ENCODE assay signal across 11 cellular contexts in the genomic region with DNA sequence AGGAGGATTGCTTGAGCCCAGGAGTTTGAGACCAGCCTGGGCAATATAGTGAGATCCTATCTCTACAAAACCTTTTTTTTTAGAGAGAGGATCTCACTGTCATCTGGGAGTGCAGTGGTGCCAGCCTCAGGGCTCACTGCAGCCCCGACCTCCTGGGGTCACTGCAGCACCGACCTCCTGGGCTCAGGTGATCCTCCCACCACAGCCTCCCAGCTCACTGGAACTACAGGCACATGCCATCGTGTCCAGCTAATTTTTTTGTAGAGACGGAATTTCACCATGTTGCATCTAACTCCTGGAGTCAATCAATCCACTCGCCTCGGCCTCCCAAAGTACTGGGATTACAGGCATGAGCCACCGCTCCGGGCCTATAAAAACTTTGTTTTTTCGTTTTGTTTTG. TPM values are rescaled to one million over a fixed set of nuclear protein-coding genes. Genes with fewer than 3 reads are reported as not detected.
A peak's percentile ranks its signal among the peaks of the same experiment; 100 is the strongest.
DNase-seq lines count a peak whose midpoint lies in the region; ATAC-seq and TF ChIP-seq lines count a peak whose summit lies in the region.
"Had no signal": no experiment of that assay in that cellular context is flagged by ENCODE, and none has a peak within 500 bp of the region (broad histone marks: within the 10 kb centered on the region; RNA-seq: fewer than 3 reads in every experiment).

No MANE protein-coding gene starts in this region.

- no peak overlapping the region for H3K9ac ChIP-seq in mesenchymal stem cell (ENCODE audit: low read length)

- no peak overlapping the region for H3K4me3 ChIP-seq in breast epithelium
- no peak overlapping the region for H3K4me3 ChIP-seq in mesenchymal stem cell (ENCODE audit: insufficient read depth in 1 of 2, low read depth in 1 of 2, low read length in 2 of 2)
- no peak overlapping the region for H3K4me3 ChIP-seq in upper lobe of left lung
- H3K4me3 ChIP-seq in uterus = no peak overlapping the region
- H3K4me3 ChIP-seq in CD8-positive, alpha-beta T cell (ENCODE audit: low read depth, low read length) = no peak overlapping the region

- peaks cover 3 to 15% of the 10 kb centered on the region in 2 donors for H3K4me1 ChIP-seq in breast epithelium
- peaks cover 28% of the 10 kb centered on the region for H3K4me1 ChIP-seq in mesenchymal stem cell (ENCODE audit: control insufficient read depth, insufficient read depth, low read depth, low read length)
- peaks cover 22 to 46% (median 32%) of the 10 kb centered on the region in 4 donors for H3K4me1 ChIP-seq in upper lobe of left lung
- H3K4me1 ChIP-seq in uterus = no peaks in the 10 kb centered on the region
- peaks cover 32% of the 10 kb centered on the region for H3K4me1 ChIP-seq in CD8-positive, alpha-beta T cell (ENCODE audit: insufficient read depth, low read length)

- no peak overlapping the region for H2AFZ ChIP-seq in mesenchymal stem cell (ENCODE audit: low read depth, low read length)

- no peak for ATAC-seq in WTC11
- ATAC-seq in upper lobe of left lung (ENCODE audit: low FRiP score in 2 of 2) = no peak
- ATAC-seq in CD8-positive, alpha-beta T cell = no peak

- peaks cover 6% of the 10 kb centered on the region for H3K4me1 Mint-ChIP-seq in MCF 10A (ENCODE audit: insufficient read depth, unreplicated experiment)
- 0 out of 2 replicates have a peak, but pooled peaks cover 3% of the 10 kb centered on the region for H3K4me1 Mint-ChIP-seq in WTC11
- H3K4me1 Mint-ChIP-seq in CD8-positive, alpha-beta T cell (ENCODE audit: low read depth) = peaks cover 36% of the 10 kb centered on the region

- H3K79me1 ChIP-seq in mesenchymal stem cell (replicated peaks; ENCODE audit: low read length, poor library complexity, severe bottlenecking) = peaks cover 18% of the 10 kb centered on the region

- no TSS peak for BruUV-seq in MCF 10A (replicated peaks; lab: Mats Ljungman, UMichigan)

- TF ChIP-seq CTCF in breast epithelium (IDR thresholded peaks at IDR 0.05) = no peak
- no peak for TF ChIP-seq CTCF in MCF 10A (IDR thresholded peaks at IDR 0.05; ENCODE audit: unreplicated experiment)
- no peak for TF ChIP-seq CTCF in WTC11 (IDR thresholded peaks at IDR 0.05)
- TF ChIP-seq CTCF in upper lobe of left lung (IDR thresholded peaks at IDR 0.05) = no peak
- no peak for TF ChIP-seq CTCF in uterus (IDR thresholded peaks at IDR 0.05)
- TF ChIP-seq CTCF in CD8-positive, alpha-beta T cell (IDR thresholded peaks at IDR 0.05) = no peak

- H3K4me3 Mint-ChIP-seq in MCF 10A (ENCODE audit: unreplicated experiment) (no peak overlapping the region), WTC11 (no peak overlapping the region)
- no peak overlapping the region for H3K4me3 Mint-ChIP-seq in CD8-positive, alpha-beta T cell

- intact Hi-C loops in breast epithelium (cut with DNase I; ENCODE audit: low total_unique reads) = no loop called here
- intact Hi-C loops in MCF 10A (cut with micrococcal nuclease) = no loop called here
- intact Hi-C loops in uterus (cut with DNase I; ENCODE audit: low total_unique reads) = no loop called here
- intact Hi-C loops in CD8-positive, alpha-beta T cell (cut with DNase I, micrococcal nuclease) = no loop called here

- H3K27ac Mint-ChIP-seq in MCF 10A (ENCODE audit: low read depth, unreplicated experiment) (no peak overlapping the region), WTC11 (no peak overlapping the region)
- no peak overlapping the region for H3K27ac Mint-ChIP-seq in CD8-positive, alpha-beta T cell

- no peak overlapping the region for H3K14ac ChIP-seq in mesenchymal stem cell (ENCODE audit: low read length in 2 of 2)

- no peaks in the 10 kb centered on the region for H3K27me3 Mint-ChIP-seq in MCF 10A (ENCODE audit: insufficient read depth, unreplicated experiment)
- no peaks in the 10 kb centered on the region for H3K27me3 Mint-ChIP-seq in WTC11 (ENCODE audit: low read depth)
- no peaks in the 10 kb centered on the region for H3K27me3 Mint-ChIP-seq in CD8-positive, alpha-beta T cell (ENCODE audit: low read depth)
- H3K27me3 Mint-ChIP-seq: activated naive CD8-positive, alpha-beta T cell had no signal

- H4K91ac ChIP-seq in mesenchymal stem cell (ENCODE audit: low read length) = no peak overlapping the region

- no peak overlapping the region for H2BK5ac ChIP-seq in mesenchymal stem cell (ENCODE audit: low read depth, low read length, poor library complexity, severe bottlenecking)

- TF ChIP-seq EP300 in upper lobe of left lung (IDR thresholded peaks at IDR 0.05) = no peak

- H2AK5ac ChIP-seq in mesenchymal stem cell (ENCODE audit: low read length, severe bottlenecking) = no peak overlapping the region

- H3K4me2 ChIP-seq in mesenchymal stem cell (ENCODE audit: low read length, poor library complexity, severe bottlenecking) = no peak overlapping the region

- H2BK12ac ChIP-seq in mesenchymal stem cell (ENCODE audit: low read length in 2 of 2) = no peak overlapping the region

- no peak overlapping the region for H3K23ac ChIP-seq in mesenchymal stem cell (ENCODE audit: low read length in 2 of 2)

- peaks cover 27% of the 10 kb centered on the region for H3K36me3 Mint-ChIP-seq in MCF 10A (ENCODE audit: insufficient read depth, unreplicated experiment)
- no peaks in the 10 kb centered on the region for H3K36me3 Mint-ChIP-seq in WTC11
- peaks cover 11% of the 10 kb centered on the region for H3K36me3 Mint-ChIP-seq in CD8-positive, alpha-beta T cell
- H3K36me3 Mint-ChIP-seq: activated naive CD8-positive, alpha-beta T cell had no signal

- H3K9me3 ChIP-seq in breast epithelium (no peaks in the 10 kb centered on the region), mesenchymal stem cell (ENCODE audit: control insufficient read depth, low read length) (no peaks in the 10 kb centered on the region), upper lobe of left lung (no peaks in the 10 kb centered on the region), uterus (no peaks in the 10 kb centered on the region)
- no peaks in the 10 kb centered on the region for H3K9me3 ChIP-seq in CD8-positive, alpha-beta T cell (ENCODE audit: low read length)

- POLR2A ChIA-PET in MCF 10A (lab: Yijun Ruan, JAX) = interaction anchor here (0.6 to 1.3 kb wide), 5 partner anchors 8 to 343 kb away, joined by 3 to 5 read pairs (median 3); a partner anchor contains a TSS
- POLR2A ChIA-PET in WTC11 (lab: Charles Lee) = no interaction called here
- POLR2A ChIA-PET in CD8-positive, alpha-beta T cell (lab: Charles Lee) = no interaction called here

- H4K8ac ChIP-seq in mesenchymal stem cell (ENCODE audit: low read length) = peak overlapping the region; percentile 35

- TF ChIP-seq POLR2A in breast epithelium (IDR thresholded peaks at IDR 0.05) = no peak
- TF ChIP-seq POLR2A in upper lobe of left lung (IDR thresholded peaks at IDR 0.05) = no peak
- TF ChIP-seq POLR2A in uterus (IDR thresholded peaks at IDR 0.05) = no peak

- H3K36me3 ChIP-seq in breast epithelium (no peaks in the 10 kb centered on the region), mesenchymal stem cell (ENCODE audit: control insufficient read depth in 1 of 2, insufficient read depth in 2 of 2, low read depth in 1 of 2, low read length in 2 of 2) (peaks cover 10 to 16% of the 10 kb centered on the region in 2 experiments), upper lobe of left lung (peaks cover 0 to 22% (median 13%) of the 10 kb centered on the region in 4 donors), uterus (no peaks in the 10 kb centered on the region)
- peaks cover 9% of the 10 kb centered on the region for H3K36me3 ChIP-seq in CD8-positive, alpha-beta T cell (ENCODE audit: insufficient read depth, low read length)

- no peak for DNase-seq in breast epithelium (ENCODE audit: low spot score in 2 of 2)
- no peak for DNase-seq in MCF 10A (ENCODE audit: unreplicated experiment)
- DNase-seq in WTC11 (ENCODE audit: low spot score) = no peak
- no peak for DNase-seq in mesenchymal stem cell
- DNase-seq in upper lobe of left lung = no peak
- DNase-seq in uterus = no peak
- DNase-seq in CD8-positive, alpha-beta T cell = no peak
- no peak for DNase-seq in central memory CD4-positive, alpha-beta T cell
- DNase-seq: kidney, NCI-H1694 had no signal

- peak overlapping the region in 1 of 2 experiments; percentile 9 for H3K18ac ChIP-seq in mesenchymal stem cell (ENCODE audit: low read depth in 1 of 2, low read length in 2 of 2)

- no peak overlapping the region for H3K4ac ChIP-seq in mesenchymal stem cell (ENCODE audit: low read depth in 1 of 2, low read length in 2 of 2)

- H3K27ac ChIP-seq in breast epithelium (peak overlapping the region; percentile 83), mesenchymal stem cell (ENCODE audit: low read length, poor library complexity, severe bottlenecking) (peak overlapping the region; percentile 2), upper lobe of left lung (peak overlapping the region in 3 of 4 donors; percentile 48 to 78 (median 53)), uterus (peak overlapping the region in 1 of 2 donors; percentile 67)
- H3K27ac ChIP-seq in CD8-positive, alpha-beta T cell (ENCODE audit: low read depth, low read length) = no peak overlapping the region

- 91% methylated on average over 9 of the region's 9 CpGs for WGBS in mesenchymal stem cell
- WGBS in upper lobe of left lung, 2 donors = 94 to 95% methylated on average over 9 of the region's 9 CpGs

- no peaks in the 10 kb centered on the region for H3K27me3 ChIP-seq in breast epithelium
- H3K27me3 ChIP-seq in mesenchymal stem cell (ENCODE audit: control insufficient read depth in 1 of 2, insufficient read depth in 1 of 2, low read length in 2 of 2) = no peaks in the 10 kb centered on the region
- H3K27me3 ChIP-seq in upper lobe of left lung = no peaks in the 10 kb centered on the region
- H3K27me3 ChIP-seq in uterus = no peaks in the 10 kb centered on the region
- no peaks in the 10 kb centered on the region for H3K27me3 ChIP-seq in CD8-positive, alpha-beta T cell (ENCODE audit: insufficient read depth, low read length)

- CTCF ChIA-PET in MCF 10A (lab: Yijun Ruan, JAX) (interaction anchor here (0.6 to 1.6 kb wide), 4 partner anchors 11 to 693 kb away, joined by 3 to 6 read pairs (median 6); no protein-coding TSS in a partner anchor), WTC11 (lab: Charles Lee) (no interaction called here)
- CTCF ChIA-PET in CD8-positive, alpha-beta T cell (lab: Charles Lee) = interaction anchor here (0.6 kb wide), 1 partner anchor 1272 kb away, joined by 3 read pairs; no protein-coding TSS in a partner anchor

- H2BK120ac ChIP-seq in mesenchymal stem cell (ENCODE audit: low read depth, low read length) = no peak overlapping the region

- H2BK15ac ChIP-seq in mesenchymal stem cell (ENCODE audit: low read depth, poor library complexity, severe bottlenecking) = no peak overlapping the region

- H3K9me3 Mint-ChIP-seq in MCF 10A (ENCODE audit: unreplicated experiment) (no peaks in the 10 kb centered on the region), WTC11 (no peaks in the 10 kb centered on the region)
- H3K9me3 Mint-ChIP-seq in CD8-positive, alpha-beta T cell = no peaks in the 10 kb centered on the region

RNA-seq across cellular contexts. Expression of a gene that starts 15.4 kb away (rescaled TPM):
- total RNA-seq in breast epithelium (10 to 100 TPM; 41.1 to 82.6 (median 71.6) TPM), MCF 10A (2022) (77.4 and 86.6 TPM in 2 replicates), WTC11 (2021) (59.7 to 72.3 TPM (median 63.2 TPM) in 3 replicates), upper lobe of left lung (100 to 1,000 TPM in 2 of 6 donors, 10 to 100 TPM in 4; 46.4 to 505 (median 71.9) TPM), uterus (100 to 1,000 TPM in 1 of 4 donors, 10 to 100 TPM in 3; 17.4 to 113 (median 77.8) TPM)
- 35.8 TPM for polyA plus RNA-seq in mesenchymal stem cell (2013, experiment 1 of 2)
- 29.0 TPM for polyA plus RNA-seq in mesenchymal stem cell (2013, experiment 2 of 2)
- 100 to 1,000 TPM; 381 to 419 TPM for total RNA-seq in CD8-positive, alpha-beta T cell

RNA-seq across cellular contexts. Expression of a gene that starts 43.3 kb away (rescaled TPM):
- total RNA-seq in breast epithelium (10 to 100 TPM; 19.2 to 44.2 (median 36.0) TPM), MCF 10A (2022) (111 and 131 TPM in 2 replicates), WTC11 (2021) (150 to 169 TPM (median 157 TPM) in 3 replicates), upper lobe of left lung (10 to 100 TPM; 15.8 to 60.5 (median 38.3) TPM), uterus (10 to 100 TPM; 10.6 to 59.0 (median 39.6) TPM)
- polyA plus RNA-seq in mesenchymal stem cell (2013, experiment 1 of 2) = 54.4 TPM
- polyA plus RNA-seq in mesenchymal stem cell (2013, experiment 2 of 2) = 54.1 TPM
- total RNA-seq in CD8-positive, alpha-beta T cell = 1 to 10 TPM; 1.4 to 2.8 TPM

RNA-seq across cellular contexts. Expression of a gene that starts 50.0 kb away (rescaled TPM):
- 100 to 1,000 TPM in 2 of 3 donors, 10 to 100 TPM in 1; 86.6 to 119 (median 115) TPM for total RNA-seq in breast epithelium
- total RNA-seq in MCF 10A (2022) = 44.0 and 44.8 TPM in 2 replicates
- 86.8 to 106 TPM (median 103 TPM) in 3 replicates for total RNA-seq in WTC11 (2021)
- 49.3 TPM for polyA plus RNA-seq in mesenchymal stem cell (2013, experiment 1 of 2)
- 48.0 TPM for polyA plus RNA-seq in mesenchymal stem cell (2013, experiment 2 of 2)
- 100 to 1,000 TPM in 2 of 6 donors, 10 to 100 TPM in 4; 57.8 to 155 (median 78.9) TPM for total RNA-seq in upper lobe of left lung
- 100 to 1,000 TPM in 1 of 4 donors, 10 to 100 TPM in 3; 35.3 to 208 (median 59.7) TPM for total RNA-seq in uterus
- total RNA-seq in CD8-positive, alpha-beta T cell = 10 to 100 TPM; 40.3 to 43.2 TPM

RNA-seq across cellular contexts. Expression of a gene that starts 51.2 kb away (rescaled TPM):
- total RNA-seq in breast epithelium = 10 to 100 TPM in 2 of 3 donors, 1 to 10 TPM in 1; 4.6 to 17.4 (median 14.0) TPM
- 20.6 TPM in 2 replicates for total RNA-seq in MCF 10A (2022)
- total RNA-seq in WTC11 (2021) = 23.2 to 30.8 TPM (median 25.7 TPM) in 3 replicates
- 5.6 TPM for polyA plus RNA-seq in mesenchymal stem cell (2013, experiment 1 of 2)
- 4.7 TPM for polyA plus RNA-seq in mesenchymal stem cell (2013, experiment 2 of 2)
- 10 to 100 TPM; 10.8 to 87.0 (median 21.5) TPM for total RNA-seq in upper lobe of left lung
- 10 to 100 TPM in 2 of 4 donors, 1 to 10 TPM in 2; 2.6 to 28.2 (median 8.0) TPM for total RNA-seq in uterus
- total RNA-seq in CD8-positive, alpha-beta T cell = 10 to 100 TPM; 27.5 to 31.7 TPM

RNA-seq across cellular contexts. Expression of a gene that starts 51.6 kb away (rescaled TPM):
- total RNA-seq in breast epithelium = 10 to 100 TPM; 85.9 to 95.4 (median 87.8) TPM
- 82.2 and 102 TPM in 2 replicates for total RNA-seq in MCF 10A (2022)
- 258 to 262 TPM (median 261 TPM) in 3 replicates for total RNA-seq in WTC11 (2021)
- polyA plus RNA-seq in mesenchymal stem cell (2013, experiment 1 of 2) = 102 TPM
- 101 TPM for polyA plus RNA-seq in mesenchymal stem cell (2013, experiment 2 of 2)
- total RNA-seq in upper lobe of left lung = 10 to 100 TPM; 49.2 to 91.7 (median 69.8) TPM
- 100 to 1,000 TPM in 1 of 4 donors, 10 to 100 TPM in 3; 37.3 to 158 (median 52.5) TPM for total RNA-seq in uterus
- 10 to 100 TPM; 18.9 to 21.4 TPM for total RNA-seq in CD8-positive, alpha-beta T cell
